In genomic region chr10:22314852-22315251, GRCh38 we compare ENCODE assay signal across 11 cellular contexts. TPM values are rescaled to one million over a fixed set of nuclear protein-coding genes. Genes with fewer than 3 reads are reported as not detected.
DNase-seq lines count a peak whose midpoint lies in the region; ATAC-seq, FAIRE-seq and TF ChIP-seq lines count a peak whose summit lies in the region.
"Had no signal": no experiment of that assay in that cellular context is flagged by ENCODE, and none has a peak within 500 bp of the region (broad histone marks: within the 10 kb centered on the region; RNA-seq: fewer than 3 reads in every experiment).

No MANE protein-coding gene starts in this region.

- peaks cover 11% of the 10 kb centered on the region for H4K20me1 ChIP-seq in hepatocyte (ENCODE audit: insufficient read depth, poor library complexity, severe bottlenecking)

- no peak for TF ChIP-seq EP300 in A549 (IDR thresholded peaks at IDR 0.05)

- H3K9me3 Mint-ChIP-seq in CD8-positive, alpha-beta memory T cell: peaks cover 0 to under 1% (median 0%) of the 10 kb centered on the region in 5 donors

- intact Hi-C loops in thyroid gland (cut with DNase I): loop anchor here (5.0 kb wide), 1 partner anchor 32 kb away; the partner anchor contains the start of gene SPAG6
- intact Hi-C loops in pancreas (cut with DNase I): loop anchor here in 1 of 3 donors (10.0 kb wide), 1 partner anchor 70 kb away; no protein-coding TSS in a partner anchor

- peaks cover 0 to 9% (median 0%) of the 10 kb centered on the region in 3 donors for H3K36me3 Mint-ChIP-seq in CD8-positive, alpha-beta memory T cell

- peaks cover 6% of the 10 kb centered on the region for H3K27me3 ChIP-seq in CD8-positive, alpha-beta memory T cell (ENCODE audit: insufficient read depth, low read length, poor library complexity, severe bottlenecking)
- H3K27me3 ChIP-seq in hepatocyte: peaks cover 18% of the 10 kb centered on the region
- H3K27me3 ChIP-seq in thyroid gland: peaks cover 4% of the 10 kb centered on the region
- H3K27me3 ChIP-seq in pancreas: peaks cover 0 to 11% (median 0%) of the 10 kb centered on the region in 4 donors
- H3K27me3 ChIP-seq: colonic mucosa had no signal

- TF ChIP-seq RAD21 in A549 (conservative IDR thresholded peaks at IDR 0.05 in 1 of 2, IDR thresholded peaks at IDR 0.05 in 1 of 2): no peak

- H3K9ac ChIP-seq in SK-N-MC (ENCODE audit: insufficient read length): no peak overlapping the region

- H3K9me3 ChIP-seq in A549: no peaks in the 10 kb centered on the region
- no peaks in the 10 kb centered on the region for H3K9me3 ChIP-seq in CD8-positive, alpha-beta memory T cell (ENCODE audit: low read length)
- no peaks in the 10 kb centered on the region for H3K9me3 ChIP-seq in SK-N-MC (ENCODE audit: low read depth, low read length)
- H3K9me3 ChIP-seq in hepatocyte (ENCODE audit: low read depth): no peaks in the 10 kb centered on the region
- no peaks in the 10 kb centered on the region for H3K9me3 ChIP-seq in thyroid gland
- no peaks in the 10 kb centered on the region for H3K9me3 ChIP-seq in pancreas
- H3K9me3 ChIP-seq: colonic mucosa had no signal

- TF ChIP-seq POLR2A in A549 (IDR thresholded peaks at IDR 0.05; ENCODE audit: low read length): no peak
- TF ChIP-seq POLR2A in thyroid gland (IDR thresholded peaks at IDR 0.05): no peak

- peak overlapping the region in 1 of 8 donors; percentile 22 for H3K27ac Mint-ChIP-seq in CD8-positive, alpha-beta memory T cell

- DNase-seq in A549 (ENCODE audit: low read depth in 1 of 2, low spot score in 1 of 2) (no peak), SK-N-MC (ENCODE audit: low read depth, low spot score) (no peak), hepatocyte (ENCODE audit: low spot score) (no peak), thyroid gland (no peak), pancreas (no peak)
- DNase-seq in CD8-positive, alpha-beta memory T cell: no peak
- no peak for DNase-seq in activated effector memory CD4-positive, alpha-beta T cell treated with Interleukin-2 at 50 U/mL for 16 hours
- DNase-seq: colonic mucosa; DMS79 treated with DMSO at 0.1 percent for 48 hours; stimulated activated CD4-positive, alpha-beta T cell treated with anti-CD3 and anti-CD28 coated beads, Interleukin-4, amount 100 ng/mL, for 24 hours had no signal

- H3K4me1 ChIP-seq in A549: peaks cover 20% of the 10 kb centered on the region
- peaks cover 30% of the 10 kb centered on the region for H3K4me1 ChIP-seq in CD8-positive, alpha-beta memory T cell (ENCODE audit: insufficient read depth, low read length)
- peaks cover 13% of the 10 kb centered on the region for H3K4me1 ChIP-seq in hepatocyte (ENCODE audit: insufficient read depth)
- peaks cover 6% of the 10 kb centered on the region in 2 donors for H3K4me1 ChIP-seq in thyroid gland
- H3K4me1 ChIP-seq in pancreas: peaks cover 8 to 12% (median 11%) of the 10 kb centered on the region in 3 donors
- H3K4me1 ChIP-seq: colonic mucosa had no signal

- WGBS in A549 (ENCODE audit: missing lambda C conversion rate): 69% methylated on average over 2 of the region's 2 CpGs
- WGBS in hepatocyte (ENCODE audit: low lambda C conversion rate, missing lambda C conversion rate): 49% methylated on average over 2 of the region's 2 CpGs
- 79 to 80% methylated on average over 2 of the region's 2 CpGs for WGBS in thyroid gland, 2 donors
- WGBS in pancreas, 2 donors: 74 to 76% methylated on average over 2 of the region's 2 CpGs

- H3K27ac ChIP-seq in A549 (no peak overlapping the region), SK-N-MC (no peak overlapping the region), hepatocyte (no peak overlapping the region), thyroid gland (no peak overlapping the region), pancreas (no peak overlapping the region)
- no peak overlapping the region for H3K27ac ChIP-seq in CD8-positive, alpha-beta memory T cell (ENCODE audit: low read depth, low read length)

- no peaks in the 10 kb centered on the region for H3K9me2 ChIP-seq in hepatocyte (replicated peaks; ENCODE audit: insufficient read depth)

- H3K4me1 Mint-ChIP-seq in CD8-positive, alpha-beta memory T cell: peaks cover 21 to 42% (median 42%) of the 10 kb centered on the region in 3 donors

- ATAC-seq in A549: no peak
- no peak for ATAC-seq in HG03520 (IDR thresholded peaks at IDR 0.05; ENCODE audit: unreplicated experiment)
- no peak for ATAC-seq in pancreas

- TF ChIP-seq CTCF in A549 (IDR thresholded peaks at IDR 0.05): no peak
- no peak for TF ChIP-seq CTCF in hepatocyte (IDR thresholded peaks at IDR 0.05; ENCODE audit: poor library complexity)
- TF ChIP-seq CTCF in thyroid gland (IDR thresholded peaks at IDR 0.05): no peak
- TF ChIP-seq CTCF in pancreas (IDR thresholded peaks at IDR 0.05): no peak

- CTCF ChIA-PET in A549 (lab: Yijun Ruan, JAX): interaction anchor here (1.6 kb wide), 1 partner anchor 82 kb away, joined by 3 read pairs; no protein-coding TSS in a partner anchor
- CTCF ChIA-PET in CD8-positive, alpha-beta memory T cell (lab: Charles Lee): interaction anchor here (1.5 kb wide), 1 partner anchor 818 kb away, joined by 3 read pairs; no protein-coding TSS in a partner anchor

- POLR2A ChIA-PET in A549 (lab: Yijun Ruan, JAX): interaction anchor here (2.4 to 2.5 kb wide), 3 partner anchors 25 to 312 kb away, joined by 17 to 62 read pairs (median 19); partner anchors contain the start of gene DNAJC1
- POLR2A ChIA-PET in CD8-positive, alpha-beta memory T cell (lab: Charles Lee): interaction anchor here (2.4 to 3.4 kb wide), 3 partner anchors 25 to 122 kb away, joined by 19 to 24 read pairs (median 20); no protein-coding TSS in a partner anchor

- H3K4me3 Mint-ChIP-seq in CD8-positive, alpha-beta memory T cell: peak overlapping the region; percentile 4 to 96 (median 92)

- H2AFZ ChIP-seq in hepatocyte: no peak overlapping the region

- H3K4me3 ChIP-seq in A549 (no peak overlapping the region; the same call in 2 of the 3 replicates), SK-N-MC (peak overlapping the region; percentile 88; the same call in 1 of the 2 replicates), hepatocyte (no peak overlapping the region), thyroid gland (replicated peaks in 1 of 3) (no peak overlapping the region), pancreas (no peak overlapping the region)
- H3K4me3 ChIP-seq in CD8-positive, alpha-beta memory T cell (ENCODE audit: low read length): no peak overlapping the region

- H3K79me2 ChIP-seq in hepatocyte: peaks cover 22% of the 10 kb centered on the region

- peaks cover 4 to 24% of the 10 kb centered on the region in 2 donors for H3K27me3 Mint-ChIP-seq in CD8-positive, alpha-beta memory T cell

- H3K4me2 ChIP-seq in A549 (peak overlapping the region; percentile 91), hepatocyte (peak overlapping the region; percentile 73)

- FAIRE-seq in A549 (lab: Jason Lieb, UNC): no peak
- no peak for FAIRE-seq in pancreas (lab: Jason Lieb, UNC)

- H3K36me3 ChIP-seq in CD8-positive, alpha-beta memory T cell (ENCODE audit: insufficient read depth, low read length): no peaks in the 10 kb centered on the region
- H3K36me3 ChIP-seq in SK-N-MC (ENCODE audit: insufficient read depth, low read length) (no peaks in the 10 kb centered on the region), hepatocyte (replicated peaks; ENCODE audit: insufficient read depth, low read depth) (no peaks in the 10 kb centered on the region), thyroid gland (no peaks in the 10 kb centered on the region), pancreas (no peaks in the 10 kb centered on the region)
- H3K36me3 ChIP-seq: colonic mucosa had no signal

TF ChIP-seq in A549, 52 proteins besides CTCF, POLR2A, EP300 and RAD21 (continues in another document):
- TF ChIP-seq TFCP2L1 (CRISPR knock-in tag; IDR thresholded peaks at IDR 0.05) (no peak), EHMT2 (IDR thresholded peaks at IDR 0.05; ENCODE audit: low read depth) (no peak), ESRRA (IDR thresholded peaks at IDR 0.05; ENCODE audit: borderline replicate concordance, low read length) (no peak), FOXS1 (CRISPR knock-in tag; IDR thresholded peaks at IDR 0.05) (no peak)

RNA-seq across cellular contexts. Expression of gene COMMD3, which starts 1.3 kb away (rescaled TPM):
- polyA plus RNA-seq in A549 (2011; rRNA removed): 70.2 and 70.8 TPM in 2 replicates
- polyA plus RNA-seq in A549 (2012; cell fraction: cytosol; rRNA removed): 16.7 and 17.7 TPM in 2 replicates
- 6.9 and 11.4 TPM in 2 replicates for polyA plus RNA-seq in A549 (2012; cell fraction: nucleus; rRNA removed)
- polyA plus RNA-seq in A549 (2017; fragmentation: RNase III; extraction: RNeasy Plus Mini Kit Qiagen cat#74134 plus additional on column Dnase treatment): 42.2 to 47.9 TPM (median 44.8 TPM) in 3 replicates
- polyA minus RNA-seq in A549 (2011; rRNA and poly(A)+ RNA removed): 6.2 and 7.2 TPM in 2 replicates
- total RNA-seq in CD8-positive, alpha-beta memory T cell: 10 to 100 TPM; 80.2 to 80.4 TPM
- polyA plus RNA-seq in CD8-positive, alpha-beta memory T cell: 61.4 TPM
- total RNA-seq in hepatocyte: 50.1 and 55.1 TPM in 2 replicates
- 91.2 and 92.3 TPM in 2 replicates for polyA plus RNA-seq in hepatocyte
- 10 to 100 TPM; 29.9 to 41.3 (median 31.4) TPM for total RNA-seq in thyroid gland
- 10 to 100 TPM; 27.9 to 43.0 (median 34.6) TPM for total RNA-seq in pancreas
- polyA plus RNA-seq in pancreas: 10 to 100 TPM; 47.6 to 60.4 TPM

RNA-seq across cellular contexts. Expression of gene BMI1, which starts 6.0 kb away (rescaled TPM):
- polyA plus RNA-seq in A549 (2011; rRNA removed) (64.3 and 77.3 TPM in 2 replicates), A549 (2017; fragmentation: RNase III; extraction: RNeasy Plus Mini Kit Qiagen cat#74134 plus additional on column Dnase treatment) (40.7 to 50.9 TPM (median 44.4 TPM) in 3 replicates), hepatocyte (23.5 and 25.5 TPM in 2 replicates), pancreas (10 to 100 TPM; 10.6 to 25.1 TPM)
- 18.5 and 19.4 TPM in 2 replicates for polyA plus RNA-seq in A549 (2012; cell fraction: cytosol; rRNA removed)
- 11.7 and 13.0 TPM in 2 replicates for polyA plus RNA-seq in A549 (2012; cell fraction: nucleus; rRNA removed)
- polyA minus RNA-seq in A549 (2011; rRNA and poly(A)+ RNA removed): 48.9 and 51.1 TPM in 2 replicates
- total RNA-seq in CD8-positive, alpha-beta memory T cell: 10 to 100 TPM; 87.8 to 97.3 TPM
- 39.3 TPM for polyA plus RNA-seq in CD8-positive, alpha-beta memory T cell
- total RNA-seq in hepatocyte (49.1 and 59.8 TPM in 2 replicates), thyroid gland (10 to 100 TPM; 41.2 to 73.5 (median 59.0) TPM), pancreas (10 to 100 TPM; 15.8 to 33.9 (median 24.0) TPM)

RNA-seq across cellular contexts. Expression of gene SPAG6, which starts 30.4 kb away (rescaled TPM):
- polyA plus RNA-seq in A549 (2011; rRNA removed) (0.04 TPM in 1 of 2 replicates, not detected in the other), A549 (2017; fragmentation: RNase III; extraction: RNeasy Plus Mini Kit Qiagen cat#74134 plus additional on column Dnase treatment) (0.05 TPM in 1 of 3 replicates, not detected in the others), hepatocyte (0.24 TPM in 1 of 2 replicates, not detected in the other), pancreas (1 to 10 TPM in 1 of 2 donors, under 1 TPM in 1; 0.53 to 1.3 TPM)
- not detected in 2 replicates for polyA plus RNA-seq in A549 (2012; cell fraction: cytosol; rRNA removed)
- 0.05 TPM in 1 of 2 replicates, not detected in the other for polyA plus RNA-seq in A549 (2012; cell fraction: nucleus; rRNA removed)
- not detected in 2 replicates for polyA minus RNA-seq in A549 (2011; rRNA and poly(A)+ RNA removed)
- under 1 TPM in 1 of 2 experiments, not detected in 1; 0.22 TPM for total RNA-seq in CD8-positive, alpha-beta memory T cell
- not detected for polyA plus RNA-seq in CD8-positive, alpha-beta memory T cell
- total RNA-seq in hepatocyte (0.17 and 0.28 TPM in 2 replicates), thyroid gland (under 1 TPM in 1 of 4 donors, not detected in 3; 0.27 TPM), pancreas (under 1 TPM in 5 of 6 donors, not detected in 1; 0.08 to 0.47 (median 0.34) TPM)
- total RNA-seq: colonic mucosa had no signal
